In genomic region chr9:2158729-2159128, GRCh38 we compare ENCODE assay signal across 8 cellular contexts.
DNase-seq lines count a peak whose midpoint lies in the region; ATAC-seq and TF ChIP-seq lines count a peak whose summit lies in the region.

No MANE protein-coding gene starts in this region.

- no peaks in the 10 kb centered on the region for H3K27me3 ChIP-seq in gastrocnemius medialis

- intact Hi-C loops in gastrocnemius medialis (cut with DNase I; ENCODE audit: low total_unique reads) = loop anchor here (5.0 to 10.0 kb wide), 4 partner anchors 134 to 506 kb away; partner anchors contain the start of genes SMARCA2 and VLDLR

- H3K9me3 ChIP-seq in SK-N-MC (ENCODE audit: low read depth, low read length) (no peaks in the 10 kb centered on the region), gastrocnemius medialis (no peaks in the 10 kb centered on the region)

- DNase-seq in SK-N-MC (ENCODE audit: low read depth, low spot score) = no peak
- DNase-seq in fibroblast of the aortic adventitia (ENCODE audit: low read depth) = peak; percentile 32
- no peak for DNase-seq in gastrocnemius medialis
- DNase-seq in kidney tubule cell (ENCODE audit: low spot score) = no peak
- no peak for DNase-seq in GM10266 (ENCODE audit: extremely low spot score)
- no peak for DNase-seq in GF-D8 (lab: John Stamatoyannopoulos, UW)

- peak overlapping the region; percentile 88 for H3K27ac ChIP-seq in SK-N-MC
- H3K27ac ChIP-seq in gastrocnemius medialis = peak overlapping the region; percentile 78 to 90 (median 85)

- in situ Hi-C loops in gastrocnemius medialis (cut with MboI; ENCODE audit: low sequenced_read_pairs in 4 of 4) = no loop called here

- H3K4me3 ChIP-seq in GM08714 (ENCODE audit: low read length) (peak overlapping the region; percentile 98), SK-N-MC (peak overlapping the region; percentile 78), fibroblast of the aortic adventitia (ENCODE audit: low read depth, low read length) (peak overlapping the region; percentile 65), gastrocnemius medialis (peak overlapping the region; percentile 54 to 70 (median 60))

- H3K9ac ChIP-seq in SK-N-MC (ENCODE audit: insufficient read length) = peak overlapping the region; percentile 74

- no peak for TF ChIP-seq POLR2A in gastrocnemius medialis (IDR thresholded peaks at IDR 0.05)

- H3K36me3 ChIP-seq in SK-N-MC (ENCODE audit: insufficient read depth, low read length) = no peaks in the 10 kb centered on the region
- no peaks in the 10 kb centered on the region for H3K36me3 ChIP-seq in gastrocnemius medialis

- H3K4me1 ChIP-seq in gastrocnemius medialis = peaks cover 17 to 18% of the 10 kb centered on the region in 2 donors

- no peak for TF ChIP-seq CTCF in fibroblast of the aortic adventitia (IDR thresholded peaks at IDR 0.05; ENCODE audit: insufficient read depth, low read length)
- no peak for TF ChIP-seq CTCF in gastrocnemius medialis (IDR thresholded peaks at IDR 0.05 in 4 of 5, conservative IDR thresholded peaks at IDR 0.05 in 1 of 5)
- no peak for TF ChIP-seq CTCF in GM10266 (IDR thresholded peaks at IDR 0.05; ENCODE audit: control insufficient read depth, insufficient read depth, low read depth, missing control alignments)

- no peak for ATAC-seq in gastrocnemius medialis
- no peak for ATAC-seq in HG02885 (IDR thresholded peaks at IDR 0.05; ENCODE audit: poor library complexity, unreplicated experiment)
